In the genomic region with DNA sequence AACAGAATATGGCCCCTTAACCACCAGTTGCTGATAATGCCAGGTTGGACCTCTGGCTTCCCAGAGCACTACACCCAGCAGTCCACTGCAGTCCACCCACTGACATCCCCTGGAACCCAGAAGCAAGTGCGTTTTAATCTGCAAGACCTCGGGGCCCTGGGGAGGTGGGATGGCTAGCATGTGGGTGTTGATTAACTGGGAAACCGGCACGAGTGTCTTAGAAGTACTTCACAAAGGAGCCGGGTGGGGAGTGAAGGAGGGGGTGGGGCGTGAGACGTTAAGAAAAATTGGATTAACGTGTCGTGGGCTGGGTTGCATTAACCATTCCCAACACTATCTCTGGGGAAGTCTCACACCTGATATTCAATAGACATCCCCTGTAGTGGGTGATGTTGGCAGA, we compare ENCODE assay signal across 11 cellular contexts. TPM values are rescaled to one million over a fixed set of nuclear protein-coding genes. Genes with fewer than 3 reads are reported as not detected.
DNase-seq lines count a peak whose midpoint lies in the region; ATAC-seq, FAIRE-seq and TF ChIP-seq lines count a peak whose summit lies in the region.
"Had no signal": no experiment of that assay in that cellular context is flagged by ENCODE, and none has a peak within 500 bp of the region (broad histone marks: within the 10 kb centered on the region; RNA-seq: fewer than 3 reads in every experiment).

No MANE protein-coding gene starts in this region.

- H3K4me3 ChIP-seq in HepG2 (replicated peaks in 1 of 3; ENCODE audit: insufficient read depth in 1 of 3, low read depth in 2 of 3, low read length in 3 of 3) (peak overlapping the region in 2 of 3 experiments; percentile 70 to 82; a peak in 2 of 6 replicates), right lobe of liver (no peak overlapping the region), upper lobe of right lung (peak overlapping the region; percentile 72)

- CTCF ChIA-PET in HepG2 (lab: Yijun Ruan, JAX; ENCODE audit: low intra/inter-chr PET ratio, low total read pairs): no interaction called here

- DNase-seq in HepG2 (ENCODE audit: low spot score) (no peak), right lobe of liver (no peak), memory B cell (ENCODE audit: low spot score in 2 of 2) (no peak), upper lobe of right lung (no peak), NCI-H1436 (lab: John Stamatoyannopoulos, UW) (no peak)
- no peak for DNase-seq in activated naive CD8-positive, alpha-beta T cell treated with anti-CD3 and anti-CD28 coated beads for 36 hours
- DNase-seq: DMS79, NCI-H2171 treated with DMSO at 0.1 percent for 48 hours had no signal

- 2% methylated on average over 9 of the region's 9 CpGs for WGBS in HepG2 (ENCODE audit: low lambda C conversion rate)
- WGBS in right lobe of liver (ENCODE audit: insufficient coverage, low coverage, low lambda C conversion rate, missing lambda C conversion rate): 14% methylated on average over 9 of the region's 9 CpGs

- peaks cover 26% of the 10 kb centered on the region for H3K27me3 Mint-ChIP-seq in activated naive CD8-positive, alpha-beta T cell treated with anti-CD3 and anti-CD28 coated beads for 36 hours
- peaks cover 16% of the 10 kb centered on the region for H3K27me3 Mint-ChIP-seq in memory B cell

- no peak overlapping the region for H3K27ac Mint-ChIP-seq in activated naive CD8-positive, alpha-beta T cell treated with anti-CD3 and anti-CD28 coated beads for 36 hours
- peak overlapping the region; percentile 74 for H3K27ac Mint-ChIP-seq in memory B cell

- POLR2A ChIA-PET in HepG2 (lab: Yijun Ruan, JAX): no interaction called here

- H3K4me1 ChIP-seq in HepG2 (ENCODE audit: insufficient read depth, low read length) (peaks cover 30% of the 10 kb centered on the region), right lobe of liver (peaks cover 0 to 20% (median 5%) of the 10 kb centered on the region in 4 donors), upper lobe of right lung (peaks cover 26% of the 10 kb centered on the region)

- H3K4me1 Mint-ChIP-seq in activated naive CD8-positive, alpha-beta T cell treated with anti-CD3 and anti-CD28 coated beads for 36 hours: peaks cover 28% of the 10 kb centered on the region
- peaks cover 21% of the 10 kb centered on the region for H3K4me1 Mint-ChIP-seq in memory B cell

- no peak overlapping the region for H3K27ac ChIP-seq in HepG2 (ENCODE audit: extremely low read length, insufficient read depth, low read length)
- no peak overlapping the region for H3K27ac ChIP-seq in right lobe of liver
- H3K27ac ChIP-seq in upper lobe of right lung: no peak overlapping the region

- intact Hi-C loops in HepG2 (cut with micrococcal nuclease; ENCODE audit: unreplicated experiment): no loop called here
- intact Hi-C loops in right lobe of liver (cut with DNase I): no loop called here
- intact Hi-C loops in upper lobe of right lung (cut with DNase I): no loop called here

- TF ChIP-seq RAD21 in HepG2 (CRISPR knock-in tag; IDR thresholded peaks at IDR 0.05): no peak

- no peaks in the 10 kb centered on the region for H3K79me2 ChIP-seq in HepG2 (ENCODE audit: insufficient read depth, low read length)

- ATAC-seq in HepG2 (no peak), right lobe of liver (no peak), memory B cell (ENCODE audit: low read depth) (no peak), upper lobe of right lung (no peak), HG03108 (IDR thresholded peaks at IDR 0.05; ENCODE audit: unreplicated experiment) (no peak), HG03135 (IDR thresholded peaks at IDR 0.05; ENCODE audit: unreplicated experiment) (no peak)

- TF ChIP-seq EP300 in HepG2 (IDR thresholded peaks at IDR 0.05; ENCODE audit: low read depth in 2 of 2, low read length in 2 of 2): no peak
- TF ChIP-seq EP300 in HepG2 (CRISPR knock-in tag; IDR thresholded peaks at IDR 0.05; ENCODE audit: borderline replicate concordance): no peak

- H3K36me3 Mint-ChIP-seq in activated naive CD8-positive, alpha-beta T cell treated with anti-CD3 and anti-CD28 coated beads for 36 hours: no peaks in the 10 kb centered on the region
- H3K36me3 Mint-ChIP-seq in memory B cell: no peaks in the 10 kb centered on the region

- no peak overlapping the region for H2AFZ ChIP-seq in HepG2 (ENCODE audit: low read length)

- peak overlapping the region; percentile 91 for H3K4me2 ChIP-seq in HepG2 (ENCODE audit: low read depth, low read length)

- TF ChIP-seq CTCF in HepG2 (CRISPR knock-in tag; IDR thresholded peaks at IDR 0.05) (no peak), right lobe of liver (IDR thresholded peaks at IDR 0.05) (no peak), upper lobe of right lung (IDR thresholded peaks at IDR 0.05) (no peak)

- no peak overlapping the region; the same call in 1 of the 2 replicates for H3K9ac ChIP-seq in HepG2 (ENCODE audit: insufficient read depth, low read depth, low read length)

- H3K4me3 Mint-ChIP-seq in activated naive CD8-positive, alpha-beta T cell treated with anti-CD3 and anti-CD28 coated beads for 36 hours: peak overlapping the region; percentile 73
- peak overlapping the region; percentile 74 for H3K4me3 Mint-ChIP-seq in memory B cell

- H3K27me3 ChIP-seq in HepG2 (ENCODE audit: control insufficient read depth in 1 of 2, insufficient read depth in 2 of 2, low read length in 2 of 2) (peaks cover 4 to 22% of the 10 kb centered on the region in 2 experiments; a peak in 4 of 5 replicates), right lobe of liver (no peaks in the 10 kb centered on the region), upper lobe of right lung (peaks cover 5% of the 10 kb centered on the region)

- no peaks in the 10 kb centered on the region for H3K36me3 ChIP-seq in HepG2 (replicated peaks in 1 of 2; ENCODE audit: control insufficient read depth in 1 of 2, insufficient read depth in 2 of 2, low read length in 2 of 2)
- H3K36me3 ChIP-seq in right lobe of liver: no peaks in the 10 kb centered on the region
- H3K36me3 ChIP-seq in upper lobe of right lung: peaks cover 7% of the 10 kb centered on the region

- in situ Hi-C loops in HepG2 (cut with HindIII; ENCODE audit: extremely low pct_ligation_motif_present, low pct_unique_long_range_greater_than_20kb): loop anchor here (25.0 kb wide), 1 partner anchor 337 kb away; a partner anchor contains a TSS

- TF ChIP-seq POLR2A in HepG2 (IDR thresholded peaks at IDR 0.05; ENCODE audit: insufficient read depth in 1 of 2, low read depth in 2 of 2, low read length in 2 of 2): no peak
- no peak for TF ChIP-seq POLR2A in right lobe of liver (IDR thresholded peaks at IDR 0.05)

- no peak for FAIRE-seq in HepG2 (lab: Jason Lieb, UNC)
- FAIRE-seq: TTC549 had no signal

- H3K9me3 ChIP-seq in HepG2 (ENCODE audit: low read length) (no peaks in the 10 kb centered on the region), right lobe of liver (no peaks in the 10 kb centered on the region), upper lobe of right lung (no peaks in the 10 kb centered on the region)

- peaks cover 12% of the 10 kb centered on the region; the same call in 1 of the 2 replicates for H4K20me1 ChIP-seq in HepG2 (ENCODE audit: insufficient read depth, low read length)

- no TSS peak for BruUV-seq in HepG2 (replicated peaks; lab: Mats Ljungman, UMichigan)

- H3K9me3 Mint-ChIP-seq in activated naive CD8-positive, alpha-beta T cell treated with anti-CD3 and anti-CD28 coated beads for 36 hours: no peaks in the 10 kb centered on the region
- H3K9me3 Mint-ChIP-seq in memory B cell: no peaks in the 10 kb centered on the region

RNA-seq across cellular contexts. Expression of a gene that starts 6.1 kb away (rescaled TPM):
- total RNA-seq in HepG2 (2016; rRNA removed; fragmentation: Illumina TruSeq; extraction: Trizol): 0.31 TPM in 1 of 2 replicates, not detected in the other
- not detected in 2 replicates for total RNA-seq in HepG2 (2016; cell fraction: cytosol; rRNA removed; fragmentation: Illumina TruSeq; extraction: Trizol; ENCODE audit: low read depth)
- total RNA-seq in HepG2 (2016; cell fraction: insoluble cytoplasmic fraction; rRNA removed; fragmentation: Illumina TruSeq; extraction: Trizol): 0.12 and 0.26 TPM in 2 replicates
- 0.06 and 0.07 TPM in 2 replicates for total RNA-seq in HepG2 (2016; cell fraction: membrane; rRNA removed; fragmentation: Illumina TruSeq; extraction: Trizol)
- total RNA-seq in HepG2 (2016; cell fraction: nucleus; rRNA removed; fragmentation: Illumina TruSeq; extraction: Trizol): not detected in 2 replicates
- 0.04 and 0.10 TPM in 2 replicates for polyA plus RNA-seq in HepG2 (2011; rRNA removed)
- 0.09 and 0.12 TPM in 2 replicates for polyA plus RNA-seq in HepG2 (2011; cell fraction: cytosol; rRNA removed)
- 1.1 and 1.2 TPM in 2 replicates for polyA plus RNA-seq in HepG2 (2011; cell fraction: nucleus; rRNA removed)
- 0.23 and 0.39 TPM in 2 replicates for polyA plus RNA-seq in HepG2 (2012)
- not detected in 2 replicates for polyA plus RNA-seq in HepG2 (2016; cell fraction: cytosol; fragmentation: Illumina TruSeq; extraction: Trizol; ENCODE audit: low read depth)
- 0.08 TPM in 1 of 2 replicates, not detected in the other for polyA plus RNA-seq in HepG2 (2016; cell fraction: insoluble cytoplasmic fraction; fragmentation: Illumina TruSeq; extraction: Trizol; ENCODE audit: low read depth)
- 0.06 and 0.09 TPM in 2 replicates for polyA plus RNA-seq in HepG2 (2016; cell fraction: membrane; fragmentation: Illumina TruSeq; extraction: Trizol; ENCODE audit: low read depth)
- polyA plus RNA-seq in HepG2 (2016; cell fraction: nucleus; fragmentation: Illumina TruSeq; extraction: Trizol; ENCODE audit: insufficient read depth, low read depth): 0.84 TPM in 1 of 2 replicates, not detected in the other
- 0.12 and 0.56 TPM in 2 replicates for polyA minus RNA-seq in HepG2 (2011; rRNA and poly(A)+ RNA removed; ENCODE audit: low replicate concordance)
- not detected in 2 replicates for polyA minus RNA-seq in HepG2 (2011; cell fraction: cytosol; rRNA and poly(A)+ RNA removed)
- polyA minus RNA-seq in HepG2 (2011; cell fraction: nucleus; rRNA and poly(A)+ RNA removed): 0.12 and 0.13 TPM in 2 replicates
- 10 to 100 TPM in 2 of 6 experiments, 1 to 10 TPM in 4; 4.7 to 14.8 (median 6.1) TPM for total RNA-seq in right lobe of liver
- total RNA-seq in activated naive CD8-positive, alpha-beta T cell treated with anti-CD3 and anti-CD28 coated beads for 36 hours: 10 to 100 TPM; 36.7 to 37.8 TPM
- 20.8 TPM for total RNA-seq in upper lobe of right lung

RNA-seq across cellular contexts. Expression of a gene that starts 7.0 kb away (rescaled TPM):
- total RNA-seq in HepG2 (2016; rRNA removed; fragmentation: Illumina TruSeq; extraction: Trizol): 28.2 and 28.5 TPM in 2 replicates
- total RNA-seq in HepG2 (2016; cell fraction: cytosol; rRNA removed; fragmentation: Illumina TruSeq; extraction: Trizol; ENCODE audit: low read depth): 14.6 and 20.0 TPM in 2 replicates
- 30.5 and 31.5 TPM in 2 replicates for total RNA-seq in HepG2 (2016; cell fraction: insoluble cytoplasmic fraction; rRNA removed; fragmentation: Illumina TruSeq; extraction: Trizol)
- total RNA-seq in HepG2 (2016; cell fraction: membrane; rRNA removed; fragmentation: Illumina TruSeq; extraction: Trizol): 29.3 and 32.1 TPM in 2 replicates
- 13.5 and 15.0 TPM in 2 replicates for total RNA-seq in HepG2 (2016; cell fraction: nucleus; rRNA removed; fragmentation: Illumina TruSeq; extraction: Trizol)
- polyA plus RNA-seq in HepG2 (2011; rRNA removed): 23.7 and 30.7 TPM in 2 replicates
- polyA plus RNA-seq in HepG2 (2011; cell fraction: cytosol; rRNA removed): 28.7 and 32.0 TPM in 2 replicates
- 12.2 and 17.3 TPM in 2 replicates for polyA plus RNA-seq in HepG2 (2011; cell fraction: nucleus; rRNA removed)
- polyA plus RNA-seq in HepG2 (2012): 7.1 and 10.8 TPM in 2 replicates
- 21.4 and 25.7 TPM in 2 replicates for polyA plus RNA-seq in HepG2 (2016; cell fraction: cytosol; fragmentation: Illumina TruSeq; extraction: Trizol; ENCODE audit: low read depth)
- 30.2 and 32.2 TPM in 2 replicates for polyA plus RNA-seq in HepG2 (2016; cell fraction: insoluble cytoplasmic fraction; fragmentation: Illumina TruSeq; extraction: Trizol; ENCODE audit: low read depth)
- polyA plus RNA-seq in HepG2 (2016; cell fraction: membrane; fragmentation: Illumina TruSeq; extraction: Trizol; ENCODE audit: low read depth): 25.8 and 29.0 TPM in 2 replicates
- polyA plus RNA-seq in HepG2 (2016; cell fraction: nucleus; fragmentation: Illumina TruSeq; extraction: Trizol; ENCODE audit: insufficient read depth, low read depth): 19.9 and 28.4 TPM in 2 replicates
- 18.1 and 38.8 TPM in 2 replicates for polyA minus RNA-seq in HepG2 (2011; rRNA and poly(A)+ RNA removed; ENCODE audit: low replicate concordance)
- polyA minus RNA-seq in HepG2 (2011; cell fraction: cytosol; rRNA and poly(A)+ RNA removed): 2.6 and 5.9 TPM in 2 replicates
- polyA minus RNA-seq in HepG2 (2011; cell fraction: nucleus; rRNA and poly(A)+ RNA removed): 1.7 TPM in 1 of 2 replicates, not detected in the other
- total RNA-seq in right lobe of liver: 10 to 100 TPM; 10.3 to 36.2 (median 14.8) TPM
- total RNA-seq in activated naive CD8-positive, alpha-beta T cell treated with anti-CD3 and anti-CD28 coated beads for 36 hours: 10 to 100 TPM; 38.4 to 39.0 TPM
- 21.4 TPM for total RNA-seq in upper lobe of right lung

RNA-seq across cellular contexts. Expression of a gene that starts 18.9 kb away (rescaled TPM):
- total RNA-seq in HepG2 (2016; rRNA removed; fragmentation: Illumina TruSeq; extraction: Trizol) (14.5 and 25.3 TPM in 2 replicates), right lobe of liver (10 to 100 TPM; 20.0 to 41.1 (median 25.4) TPM), upper lobe of right lung (47.8 TPM)
- 12.1 and 14.2 TPM in 2 replicates for total RNA-seq in HepG2 (2016; cell fraction: cytosol; rRNA removed; fragmentation: Illumina TruSeq; extraction: Trizol; ENCODE audit: low read depth)
- total RNA-seq in HepG2 (2016; cell fraction: insoluble cytoplasmic fraction; rRNA removed; fragmentation: Illumina TruSeq; extraction: Trizol): 12.8 and 22.5 TPM in 2 replicates
- total RNA-seq in HepG2 (2016; cell fraction: membrane; rRNA removed; fragmentation: Illumina TruSeq; extraction: Trizol): 10.3 and 14.0 TPM in 2 replicates
- total RNA-seq in HepG2 (2016; cell fraction: nucleus; rRNA removed; fragmentation: Illumina TruSeq; extraction: Trizol): 16.5 and 22.6 TPM in 2 replicates
- 42.8 and 49.5 TPM in 2 replicates for polyA plus RNA-seq in HepG2 (2011; rRNA removed)
- 18.9 and 24.7 TPM in 2 replicates for polyA plus RNA-seq in HepG2 (2011; cell fraction: cytosol; rRNA removed)
- polyA plus RNA-seq in HepG2 (2011; cell fraction: nucleus; rRNA removed): 184 and 197 TPM in 2 replicates
- 22.1 and 23.1 TPM in 2 replicates for polyA plus RNA-seq in HepG2 (2012)
- 2.9 and 3.9 TPM in 2 replicates for polyA plus RNA-seq in HepG2 (2016; cell fraction: cytosol; fragmentation: Illumina TruSeq; extraction: Trizol; ENCODE audit: low read depth)
- polyA plus RNA-seq in HepG2 (2016; cell fraction: insoluble cytoplasmic fraction; fragmentation: Illumina TruSeq; extraction: Trizol; ENCODE audit: low read depth): 12.2 and 15.0 TPM in 2 replicates
- polyA plus RNA-seq in HepG2 (2016; cell fraction: membrane; fragmentation: Illumina TruSeq; extraction: Trizol; ENCODE audit: low read depth): 3.9 and 4.7 TPM in 2 replicates
- polyA plus RNA-seq in HepG2 (2016; cell fraction: nucleus; fragmentation: Illumina TruSeq; extraction: Trizol; ENCODE audit: insufficient read depth, low read depth): 54.3 and 66.6 TPM in 2 replicates
- polyA minus RNA-seq in HepG2 (2011; rRNA and poly(A)+ RNA removed; ENCODE audit: low replicate concordance): 82.1 and 106 TPM in 2 replicates
- polyA minus RNA-seq in HepG2 (2011; cell fraction: cytosol; rRNA and poly(A)+ RNA removed): 15.1 and 19.0 TPM in 2 replicates
- polyA minus RNA-seq in HepG2 (2011; cell fraction: nucleus; rRNA and poly(A)+ RNA removed): 33.1 and 46.4 TPM in 2 replicates
- total RNA-seq in activated naive CD8-positive, alpha-beta T cell treated with anti-CD3 and anti-CD28 coated beads for 36 hours: 10 to 100 TPM; 34.7 to 35.3 TPM

RNA-seq across cellular contexts. Expression of a gene that starts 23.7 kb away (rescaled TPM):
- total RNA-seq in HepG2 (2016; rRNA removed; fragmentation: Illumina TruSeq; extraction: Trizol) (not detected in 2 replicates), right lobe of liver (1 to 10 TPM in 5 of 6 experiments, under 1 TPM in 1; 0.54 to 2.6 (median 1.4) TPM), upper lobe of right lung (4.3 TPM)
- not detected in 2 replicates for total RNA-seq in HepG2 (2016; cell fraction: cytosol; rRNA removed; fragmentation: Illumina TruSeq; extraction: Trizol; ENCODE audit: low read depth)
- not detected in 2 replicates for total RNA-seq in HepG2 (2016; cell fraction: insoluble cytoplasmic fraction; rRNA removed; fragmentation: Illumina TruSeq; extraction: Trizol)
- total RNA-seq in HepG2 (2016; cell fraction: membrane; rRNA removed; fragmentation: Illumina TruSeq; extraction: Trizol): not detected in 2 replicates
- not detected in 2 replicates for total RNA-seq in HepG2 (2016; cell fraction: nucleus; rRNA removed; fragmentation: Illumina TruSeq; extraction: Trizol)
- 0.01 TPM in 1 of 2 replicates, not detected in the other for polyA plus RNA-seq in HepG2 (2011; rRNA removed)
- polyA plus RNA-seq in HepG2 (2011; cell fraction: cytosol; rRNA removed): not detected in 2 replicates
- polyA plus RNA-seq in HepG2 (2011; cell fraction: nucleus; rRNA removed): not detected in 2 replicates
- polyA plus RNA-seq in HepG2 (2012): not detected in 2 replicates
- not detected in 2 replicates for polyA plus RNA-seq in HepG2 (2016; cell fraction: cytosol; fragmentation: Illumina TruSeq; extraction: Trizol; ENCODE audit: low read depth)
- polyA plus RNA-seq in HepG2 (2016; cell fraction: insoluble cytoplasmic fraction; fragmentation: Illumina TruSeq; extraction: Trizol; ENCODE audit: low read depth): not detected in 2 replicates
- polyA plus RNA-seq in HepG2 (2016; cell fraction: membrane; fragmentation: Illumina TruSeq; extraction: Trizol; ENCODE audit: low read depth): 0.05 TPM in 1 of 2 replicates, not detected in the other
- not detected in 2 replicates for polyA plus RNA-seq in HepG2 (2016; cell fraction: nucleus; fragmentation: Illumina TruSeq; extraction: Trizol; ENCODE audit: insufficient read depth, low read depth)
- 0.08 TPM in 1 of 2 replicates, not detected in the other for polyA minus RNA-seq in HepG2 (2011; rRNA and poly(A)+ RNA removed; ENCODE audit: low replicate concordance)
- polyA minus RNA-seq in HepG2 (2011; cell fraction: cytosol; rRNA and poly(A)+ RNA removed): not detected in 2 replicates
- not detected in 2 replicates for polyA minus RNA-seq in HepG2 (2011; cell fraction: nucleus; rRNA and poly(A)+ RNA removed)
- total RNA-seq in activated naive CD8-positive, alpha-beta T cell treated with anti-CD3 and anti-CD28 coated beads for 36 hours: under 1 TPM; 0.64 to 0.80 TPM

Comparison
In these comparisons a context has a peak if more than half of its experiments do, and no peak if none do; other contexts are left out.
1. H3K4me3 ChIP-seq: peak in HepG2 (2 of 3) and upper lobe of right lung (single experiment); none in right lobe of liver (0 of 3).